ENCODE assay signal across 1 cellular context in the genomic region with DNA sequence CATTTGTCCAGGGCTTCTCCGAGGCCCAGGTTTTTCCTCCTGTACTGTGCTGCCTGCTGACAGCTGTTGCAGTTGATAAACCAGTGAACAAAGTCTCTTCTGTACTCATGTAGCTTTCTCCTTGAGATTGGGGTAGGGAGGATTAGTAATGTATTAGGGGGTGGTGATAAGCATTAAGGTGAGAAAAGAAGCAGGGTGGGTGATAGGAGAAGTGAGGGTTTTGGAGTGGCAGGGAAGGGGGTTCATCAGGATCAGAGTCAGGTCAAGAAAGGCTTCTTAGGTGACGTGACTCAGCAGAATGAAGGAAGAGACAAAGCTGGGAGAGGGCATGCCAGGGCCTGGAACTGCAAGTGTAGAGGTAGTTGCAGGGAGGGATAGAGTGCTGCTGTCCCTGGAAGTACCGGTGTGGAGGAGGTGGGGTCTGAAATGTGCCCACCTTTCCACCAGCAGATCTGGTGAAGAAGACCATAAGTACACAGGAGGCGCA.
A peak's percentile ranks its signal among the peaks of the same experiment; 100 is the strongest.
TF ChIP-seq lines count a peak whose summit lies in the region.

No MANE protein-coding gene starts in this region.

TF ChIP-seq in HepG2, 621 proteins besides CTCF, POLR2A, EP300 and RAD21:
- TF ChIP-seq ZNF292 (CRISPR knock-in tag; IDR thresholded peaks at IDR 0.05; ENCODE audit: borderline replicate concordance, low read depth) (no peak), GLI4 (CRISPR knock-in tag; IDR thresholded peaks at IDR 0.05; ENCODE audit: borderline replicate concordance) (no peak), NFE2L2 (IDR thresholded peaks at IDR 0.05; ENCODE audit: low read length) (peak; percentile 53; the same call in 1 of the 2 replicates), POLR2AphosphoS2 (IDR thresholded peaks at IDR 0.05; ENCODE audit: low read depth, low read length) (no peak), KAT7 (CRISPR knock-in tag; IDR thresholded peaks at IDR 0.05; ENCODE audit: borderline replicate concordance) (no peak), GFI1 (CRISPR knock-in tag; IDR thresholded peaks at IDR 0.05; ENCODE audit: borderline replicate concordance) (0 out of 2 replicates have a peak, but pooled peaks have one; percentile 24), ZNF124 (CRISPR knock-in tag; IDR thresholded peaks at IDR 0.05) (no peak), NFE2 (CRISPR knock-in tag; IDR thresholded peaks at IDR 0.05) (peak; percentile 63; the same call in 1 of the 2 replicates), CHD2 (IDR thresholded peaks at IDR 0.05; ENCODE audit: low read depth, low read length) (no peak), HMGA1 (CRISPR knock-in tag; conservative IDR thresholded peaks at IDR 0.05) (no peak), ZHX2 (IDR thresholded peaks at IDR 0.05; ENCODE audit: low read depth) (no peak), ZHX2 (CRISPR knock-in tag; IDR thresholded peaks at IDR 0.05; ENCODE audit: borderline replicate concordance) (no peak)
- TF ChIP-seq, protein P1, sequence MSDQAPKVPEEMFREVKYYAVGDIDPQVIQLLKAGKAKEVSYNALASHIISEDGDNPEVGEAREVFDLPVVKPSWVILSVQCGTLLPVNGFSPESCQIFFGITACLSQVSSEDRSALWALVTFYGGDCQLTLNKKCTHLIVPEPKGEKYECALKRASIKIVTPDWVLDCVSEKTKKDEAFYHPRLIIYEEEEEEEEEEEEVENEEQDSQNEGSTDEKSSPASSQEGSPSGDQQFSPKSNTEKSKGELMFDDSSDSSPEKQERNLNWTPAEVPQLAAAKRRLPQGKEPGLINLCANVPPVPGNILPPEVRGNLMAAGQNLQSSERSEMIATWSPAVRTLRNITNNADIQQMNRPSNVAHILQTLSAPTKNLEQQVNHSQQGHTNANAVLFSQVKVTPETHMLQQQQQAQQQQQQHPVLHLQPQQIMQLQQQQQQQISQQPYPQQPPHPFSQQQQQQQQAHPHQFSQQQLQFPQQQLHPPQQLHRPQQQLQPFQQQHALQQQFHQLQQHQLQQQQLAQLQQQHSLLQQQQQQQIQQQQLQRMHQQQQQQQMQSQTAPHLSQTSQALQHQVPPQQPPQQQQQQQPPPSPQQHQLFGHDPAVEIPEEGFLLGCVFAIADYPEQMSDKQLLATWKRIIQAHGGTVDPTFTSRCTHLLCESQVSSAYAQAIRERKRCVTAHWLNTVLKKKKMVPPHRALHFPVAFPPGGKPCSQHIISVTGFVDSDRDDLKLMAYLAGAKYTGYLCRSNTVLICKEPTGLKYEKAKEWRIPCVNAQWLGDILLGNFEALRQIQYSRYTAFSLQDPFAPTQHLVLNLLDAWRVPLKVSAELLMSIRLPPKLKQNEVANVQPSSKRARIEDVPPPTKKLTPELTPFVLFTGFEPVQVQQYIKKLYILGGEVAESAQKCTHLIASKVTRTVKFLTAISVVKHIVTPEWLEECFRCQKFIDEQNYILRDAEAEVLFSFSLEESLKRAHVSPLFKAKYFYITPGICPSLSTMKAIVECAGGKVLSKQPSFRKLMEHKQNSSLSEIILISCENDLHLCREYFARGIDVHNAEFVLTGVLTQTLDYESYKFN (CRISPR knock-in tag; conservative IDR thresholded peaks at IDR 0.05) = no peak
- TF ChIP-seq, protein P2, sequence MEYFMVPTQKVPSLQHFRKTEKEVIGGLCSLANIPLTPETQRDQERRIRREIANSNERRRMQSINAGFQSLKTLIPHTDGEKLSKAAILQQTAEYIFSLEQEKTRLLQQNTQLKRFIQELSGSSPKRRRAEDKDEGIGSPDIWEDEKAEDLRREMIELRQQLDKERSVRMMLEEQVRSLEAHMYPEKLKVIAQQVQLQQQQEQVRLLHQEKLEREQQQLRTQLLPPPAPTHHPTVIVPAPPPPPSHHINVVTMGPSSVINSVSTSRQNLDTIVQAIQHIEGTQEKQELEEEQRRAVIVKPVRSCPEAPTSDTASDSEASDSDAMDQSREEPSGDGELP (IDR thresholded peaks at IDR 0.05; ENCODE audit: borderline replicate concordance, low read depth) = peak; percentile 42; the same call in 1 of the 2 replicates
- TF ChIP-seq, protein P3, sequence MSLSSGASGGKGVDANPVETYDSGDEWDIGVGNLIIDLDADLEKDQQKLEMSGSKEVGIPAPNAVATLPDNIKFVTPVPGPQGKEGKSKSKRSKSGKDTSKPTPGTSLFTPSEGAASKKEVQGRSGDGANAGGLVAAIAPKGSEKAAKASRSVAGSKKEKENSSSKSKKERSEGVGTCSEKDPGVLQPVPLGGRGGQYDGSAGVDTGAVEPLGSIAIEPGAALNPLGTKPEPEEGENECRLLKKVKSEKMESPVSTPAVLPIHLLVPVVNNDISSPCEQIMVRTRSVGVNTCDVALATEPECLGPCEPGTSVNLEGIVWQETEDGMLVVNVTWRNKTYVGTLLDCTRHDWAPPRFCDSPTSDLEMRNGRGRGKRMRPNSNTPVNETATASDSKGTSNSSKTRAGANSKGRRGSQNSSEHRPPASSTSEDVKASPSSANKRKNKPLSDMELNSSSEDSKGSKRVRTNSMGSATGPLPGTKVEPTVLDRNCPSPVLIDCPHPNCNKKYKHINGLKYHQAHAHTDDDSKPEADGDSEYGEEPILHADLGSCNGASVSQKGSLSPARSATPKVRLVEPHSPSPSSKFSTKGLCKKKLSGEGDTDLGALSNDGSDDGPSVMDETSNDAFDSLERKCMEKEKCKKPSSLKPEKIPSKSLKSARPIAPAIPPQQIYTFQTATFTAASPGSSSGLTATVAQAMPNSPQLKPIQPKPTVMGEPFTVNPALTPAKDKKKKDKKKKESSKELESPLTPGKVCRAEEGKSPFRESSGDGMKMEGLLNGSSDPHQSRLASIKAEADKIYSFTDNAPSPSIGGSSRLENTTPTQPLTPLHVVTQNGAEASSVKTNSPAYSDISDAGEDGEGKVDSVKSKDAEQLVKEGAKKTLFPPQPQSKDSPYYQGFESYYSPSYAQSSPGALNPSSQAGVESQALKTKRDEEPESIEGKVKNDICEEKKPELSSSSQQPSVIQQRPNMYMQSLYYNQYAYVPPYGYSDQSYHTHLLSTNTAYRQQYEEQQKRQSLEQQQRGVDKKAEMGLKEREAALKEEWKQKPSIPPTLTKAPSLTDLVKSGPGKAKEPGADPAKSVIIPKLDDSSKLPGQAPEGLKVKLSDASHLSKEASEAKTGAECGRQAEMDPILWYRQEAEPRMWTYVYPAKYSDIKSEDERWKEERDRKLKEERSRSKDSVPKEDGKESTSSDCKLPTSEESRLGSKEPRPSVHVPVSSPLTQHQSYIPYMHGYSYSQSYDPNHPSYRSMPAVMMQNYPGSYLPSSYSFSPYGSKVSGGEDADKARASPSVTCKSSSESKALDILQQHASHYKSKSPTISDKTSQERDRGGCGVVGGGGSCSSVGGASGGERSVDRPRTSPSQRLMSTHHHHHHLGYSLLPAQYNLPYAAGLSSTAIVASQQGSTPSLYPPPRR (CRISPR knock-in tag; IDR thresholded peaks at IDR 0.05; ENCODE audit: borderline replicate concordance) = no peak
TF ChIP-seq in HepG2: peak in this region for 4.
